14 cellular contexts compared by ENCODE assay signal in genomic region chr2:168816369-168816768, GRCh38. TPM values are rescaled to one million over a fixed set of nuclear protein-coding genes. Genes with fewer than 3 reads are reported as not detected.
DNase-seq lines count a peak whose midpoint lies in the region; ATAC-seq, FAIRE-seq and TF ChIP-seq lines count a peak whose summit lies in the region.
"Had no signal": no experiment of that assay in that cellular context is flagged by ENCODE, and none has a peak within 500 bp of the region (broad histone marks: within the 10 kb centered on the region; RNA-seq: fewer than 3 reads in every experiment).

No MANE protein-coding gene starts in this region.

- H3K9me3 Mint-ChIP-seq in Calu3 (ENCODE audit: low read depth, unreplicated experiment), result peaks cover 2% of the 10 kb centered on the region

- peak; percentile 65 for DNase-seq in Calu3
- peak; percentile 45 for DNase-seq in RCC 7860 (ENCODE audit: low spot score)
- peak; percentile 12 for DNase-seq in epithelial cell of prostate (ENCODE audit: low read depth, low spot score)
- DNase-seq in omental fat pad (ENCODE audit: low spot score), result no peak
- no peak for DNase-seq in NOMO-1 treated with DMSO at 0.1 percent for 48 hours (lab: John Stamatoyannopoulos, UW; ENCODE audit: unreplicated experiment)
- DNase-seq in SIG-M5 treated with dmso at 0.1 percent for 504 hours (lab: John Stamatoyannopoulos, UW; ENCODE audit: unreplicated experiment), result no peak
- DNase-seq in right atrium auricular region (ENCODE audit: low spot score), result no peak
- DNase-seq in NCI-H1048 (lab: John Stamatoyannopoulos, UW), result no peak
- DNase-seq: activated effector memory CD4-positive, alpha-beta T cell treated with anti-CD3 and anti-CD28 coated beads, Interleukin-2, amount 50 U/mL, for 16 hours; hippocampal formation; midbrain; right lobe of liver had no signal

- H3K27me3 ChIP-seq in right atrium auricular region, result no peaks in the 10 kb centered on the region
- H3K27me3 ChIP-seq: right lobe of liver had no signal

- peaks cover 5% of the 10 kb centered on the region for H3K36me3 Mint-ChIP-seq in Calu3 (ENCODE audit: insufficient read depth, unreplicated experiment)

- peaks cover 0 to 26% of the 10 kb centered on the region in 2 donors for H3K4me1 ChIP-seq in right atrium auricular region

- H3K4me1 Mint-ChIP-seq in Calu3 (ENCODE audit: low read depth, unreplicated experiment), result peaks cover 57% of the 10 kb centered on the region

- BruUV-seq in Calu3 (replicated peaks; lab: Mats Ljungman, UMichigan), result no TSS peak

- H3K9me3 ChIP-seq in right atrium auricular region, result no peaks in the 10 kb centered on the region
- H3K9me3 ChIP-seq: right lobe of liver, thoracic aorta had no signal

- H3K4me3 ChIP-seq in right atrium auricular region, result no peak overlapping the region
- H3K4me3 ChIP-seq: right lobe of liver, thoracic aorta had no signal

- H3K27me3 Mint-ChIP-seq in Calu3 (ENCODE audit: unreplicated experiment), result no peaks in the 10 kb centered on the region

- H3K36me3 ChIP-seq in right atrium auricular region, result no peaks in the 10 kb centered on the region
- H3K36me3 ChIP-seq: right lobe of liver, thoracic aorta had no signal

- peak; percentile 86 for ATAC-seq in omental fat pad (ENCODE audit: low FRiP score)
- ATAC-seq: activated CD4-positive, CD25-positive, alpha-beta regulatory T cell treated with anti-CD3 and anti-CD28 coated beads, Interleukin-2, amount 50 U/mL, for 24 hours had no signal

- peak overlapping the region; percentile 78 for H3K27ac Mint-ChIP-seq in Calu3 (ENCODE audit: unreplicated experiment)

- H3K27ac ChIP-seq in epithelial cell of prostate (no peak overlapping the region), right atrium auricular region (no peak overlapping the region)
- H3K27ac ChIP-seq: right lobe of liver, thoracic aorta had no signal

- intact Hi-C loops in Calu3 (cut with micrococcal nuclease; ENCODE audit: unreplicated experiment), result loop anchor here (1.0 to 5.0 kb wide), 2 partner anchors 34 to 146 kb away; no protein-coding TSS in a partner anchor

- TF ChIP-seq CTCF in Calu3 (IDR thresholded peaks at IDR 0.05; ENCODE audit: unreplicated experiment) (no peak), omental fat pad (IDR thresholded peaks at IDR 0.05) (no peak), right atrium auricular region (IDR thresholded peaks at IDR 0.05) (no peak)

- CTCF ChIA-PET in Calu3 (lab: Charles Lee), result interaction anchor here (1.6 to 1.7 kb wide), 2 partner anchors 196 to 218 kb away, joined by 4 to 8 read pairs; no protein-coding TSS in a partner anchor

- H3K4me3 Mint-ChIP-seq in Calu3 (ENCODE audit: low read depth, unreplicated experiment), result peak overlapping the region; percentile 14

- FAIRE-seq in RCC 7860 (lab: Jason Lieb, UNC), result no peak

RNA-seq across cellular contexts. Expression of gene NOSTRIN, which starts 13.9 kb away (rescaled TPM):
- total RNA-seq in Calu3 (2022) (12.5 and 18.4 TPM in 2 replicates), omental fat pad (100 to 1,000 TPM in 1 of 4 donors, 10 to 100 TPM in 3; 16.3 to 197 (median 70.6) TPM), right atrium auricular region (10 to 100 TPM; 30.6 to 34.3 TPM)

Comparison
In these comparisons a context has a peak if more than half of its experiments do, and no peak if none do; other contexts are left out.
1. DNase-seq: peak in Calu3 (single experiment), RCC 7860 (single experiment) and epithelial cell of prostate (single experiment); none in omental fat pad (single experiment), NOMO-1 treated with DMSO at 0.1 percent for 48 hours (single experiment), SIG-M5 treated with dmso at 0.1 percent for 504 hours (single experiment), right atrium auricular region (single experiment) and NCI-H1048 (single experiment).